In the genomic region with DNA sequence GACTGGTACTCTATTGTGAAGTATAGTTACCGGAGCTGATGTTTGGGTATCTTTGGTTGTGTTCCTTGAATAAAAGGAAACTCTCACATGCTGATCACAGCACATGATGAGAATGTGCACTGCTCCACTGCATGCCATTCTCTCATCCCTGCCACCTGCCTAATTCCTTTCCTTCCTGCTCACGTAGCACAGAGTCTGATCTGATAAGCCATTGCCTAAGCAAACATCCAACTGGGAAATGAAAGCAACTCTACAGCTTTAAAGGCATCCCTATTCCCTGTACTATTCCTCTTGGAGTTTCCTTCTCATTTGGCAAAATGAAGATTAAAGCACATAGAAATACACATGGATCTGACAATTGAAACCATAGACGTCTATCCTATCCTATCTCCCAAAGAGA, we compare ENCODE assay signal across 23 cellular contexts.
DNase-seq lines count a peak whose midpoint lies in the region; ATAC-seq and TF ChIP-seq lines count a peak whose summit lies in the region.
"Had no signal": no experiment of that assay in that cellular context is flagged by ENCODE, and none has a peak within 500 bp of the region (broad histone marks: within the 10 kb centered on the region; RNA-seq: fewer than 3 reads in every experiment).

No MANE protein-coding gene starts in this region.

- no peak overlapping the region for H3K9ac ChIP-seq in SK-N-SH

- TF ChIP-seq EP300 in SK-N-SH (IDR thresholded peaks at IDR 0.05; ENCODE audit: borderline replicate concordance in 1 of 2, low read depth in 1 of 2, low read length in 1 of 2) = no peak

- 10% methylated on average over 3 of the region's 3 CpGs for whole genome bisulfite sequencing in SK-N-SH (ENCODE audit: low lambda C conversion rate)

- TF ChIP-seq RAD21 in SK-N-SH (IDR thresholded peaks at IDR 0.05; ENCODE audit: low read length) = no peak

- no peaks in the 10 kb centered on the region for H4K20me1 ChIP-seq in SK-N-SH (ENCODE audit: insufficient read depth)

- DNase-seq in DMS153 (lab: John Stamatoyannopoulos, UW) (peak; percentile 34), DMS53 (lab: John Stamatoyannopoulos, UW) (peak; percentile 46), LoVo (ENCODE audit: low spot score) (peak; percentile 9), mucosa of descending colon (peak in 1 of 3 donors; percentile 5), putamen (ENCODE audit: low spot score) (no peak), left lung (no peak), SK-N-SH (no peak)
- DNase-seq: CD8-positive, alpha-beta memory T cell; DMS 273 treated with DMSO at 0.1 percent for 48 hours; GOT3; HCEC 1CT; MV-4-11; NCI-H1105; NCI-H1694 treated with DMSO at 0.1 percent for 48 hours; NCI-H2081 treated with DMSO at 0.1 percent for 48 hours; NCI-H345; NCI-H510A treated with DMSO at 0.1 percent for 48 hours; NCI-H774; PC-9; SJCRH30; T-cell had no signal

- no peak for TF ChIP-seq CTCF in mucosa of descending colon (IDR thresholded peaks at IDR 0.05)
- TF ChIP-seq CTCF in left lung (IDR thresholded peaks at IDR 0.05) = no peak
- TF ChIP-seq CTCF in SK-N-SH (IDR thresholded peaks at IDR 0.05) = no peak

- no peaks in the 10 kb centered on the region for H3K9me2 ChIP-seq in SK-N-SH

- H2AFZ ChIP-seq in SK-N-SH (ENCODE audit: low read depth) = no peak overlapping the region

- H3K79me2 ChIP-seq in SK-N-SH (ENCODE audit: insufficient read depth) = no peaks in the 10 kb centered on the region

- no peak overlapping the region for H3K4me2 ChIP-seq in SK-N-SH

- H3K4me3 ChIP-seq in mucosa of descending colon (no peak overlapping the region), left lung (no peak overlapping the region), SK-N-SH (ENCODE audit: low read depth in 2 of 2, low read length in 1 of 2) (no peak overlapping the region)

- POLR2A ChIA-PET in SK-N-SH (lab: Yijun Ruan, JAX) = no interaction called here

- H3K27me3 ChIP-seq in left lung (no peaks in the 10 kb centered on the region), SK-N-SH (ENCODE audit: insufficient read depth) (no peaks in the 10 kb centered on the region)
- H3K27me3 ChIP-seq: SJCRH30 had no signal

- H3K4me1 ChIP-seq in mucosa of descending colon (ENCODE audit: low read depth) (peaks cover 2% of the 10 kb centered on the region), left lung (no peaks in the 10 kb centered on the region), SK-N-SH (ENCODE audit: control insufficient read depth in 1 of 2, insufficient read depth in 2 of 2, low read depth in 1 of 2, low read length in 1 of 2) (no peaks in the 10 kb centered on the region)
- H3K4me1 ChIP-seq: SJCRH30 had no signal

- ATAC-seq in mucosa of descending colon (peak; percentile 67), left lung (no peak)
- ATAC-seq: Right ventricle myocardium inferior, T-cell had no signal

- H3K9me3 ChIP-seq in mucosa of descending colon (no peaks in the 10 kb centered on the region), left lung (peaks cover 0 to 18% of the 10 kb centered on the region in 2 donors), SK-N-SH (no peaks in the 10 kb centered on the region)
- H3K9me3 ChIP-seq: SJCRH30 had no signal

- no peaks in the 10 kb centered on the region for H3F3A ChIP-seq in SK-N-SH (replicated peaks; ENCODE audit: insufficient read depth)

- CTCF ChIA-PET in SK-N-SH (lab: Yijun Ruan, JAX) = no interaction called here

- H3K36me3 ChIP-seq in mucosa of descending colon (ENCODE audit: low read depth) = no peaks in the 10 kb centered on the region
- H3K36me3 ChIP-seq in left lung = no peaks in the 10 kb centered on the region
- H3K36me3 ChIP-seq in SK-N-SH (replicated peaks in 1 of 2; ENCODE audit: control insufficient read depth in 1 of 2, insufficient read depth in 2 of 2, low read length in 1 of 2) = no peaks in the 10 kb centered on the region
- H3K36me3 ChIP-seq: SJCRH30 had no signal

- H3K27ac ChIP-seq in left lung = no peak overlapping the region
- no peak overlapping the region for H3K27ac ChIP-seq in SK-N-SH (ENCODE audit: low read depth in 2 of 2, low read length in 1 of 2)
- H3K27ac ChIP-seq: C4-2B, PC-9, SJCRH30 had no signal

- intact Hi-C loops in mucosa of descending colon (cut with DNase I, micrococcal nuclease) = no loop called here
- intact Hi-C loops in left lung (cut with DNase I) = no loop called here

TF ChIP-seq in SK-N-SH, 30 proteins besides CTCF, POLR2A, EP300 and RAD21:
- no peak for TF ChIP-seq JUND (IDR thresholded peaks at IDR 0.05)
- TF ChIP-seq RCOR1 (IDR thresholded peaks at IDR 0.05; ENCODE audit: low read length) = no peak
- no peak for TF ChIP-seq TAF1 (IDR thresholded peaks at IDR 0.05; ENCODE audit: borderline replicate concordance, low read depth, low read length)
- TF ChIP-seq, protein P1, sequence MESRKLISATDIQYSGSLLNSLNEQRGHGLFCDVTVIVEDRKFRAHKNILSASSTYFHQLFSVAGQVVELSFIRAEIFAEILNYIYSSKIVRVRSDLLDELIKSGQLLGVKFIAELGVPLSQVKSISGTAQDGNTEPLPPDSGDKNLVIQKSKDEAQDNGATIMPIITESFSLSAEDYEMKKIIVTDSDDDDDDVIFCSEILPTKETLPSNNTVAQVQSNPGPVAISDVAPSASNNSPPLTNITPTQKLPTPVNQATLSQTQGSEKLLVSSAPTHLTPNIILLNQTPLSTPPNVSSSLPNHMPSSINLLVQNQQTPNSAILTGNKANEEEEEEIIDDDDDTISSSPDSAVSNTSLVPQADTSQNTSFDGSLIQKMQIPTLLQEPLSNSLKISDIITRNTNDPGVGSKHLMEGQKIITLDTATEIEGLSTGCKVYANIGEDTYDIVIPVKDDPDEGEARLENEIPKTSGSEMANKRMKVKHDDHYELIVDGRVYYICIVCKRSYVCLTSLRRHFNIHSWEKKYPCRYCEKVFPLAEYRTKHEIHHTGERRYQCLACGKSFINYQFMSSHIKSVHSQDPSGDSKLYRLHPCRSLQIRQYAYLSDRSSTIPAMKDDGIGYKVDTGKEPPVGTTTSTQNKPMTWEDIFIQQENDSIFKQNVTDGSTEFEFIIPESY (IDR thresholded peaks at IDR 0.05; ENCODE audit: borderline replicate concordance, low read depth) = no peak
- no peak for TF ChIP-seq EZH2phosphoT487 (IDR thresholded peaks at IDR 0.05; ENCODE audit: borderline replicate concordance, low read depth)
- TF ChIP-seq, protein P2, sequence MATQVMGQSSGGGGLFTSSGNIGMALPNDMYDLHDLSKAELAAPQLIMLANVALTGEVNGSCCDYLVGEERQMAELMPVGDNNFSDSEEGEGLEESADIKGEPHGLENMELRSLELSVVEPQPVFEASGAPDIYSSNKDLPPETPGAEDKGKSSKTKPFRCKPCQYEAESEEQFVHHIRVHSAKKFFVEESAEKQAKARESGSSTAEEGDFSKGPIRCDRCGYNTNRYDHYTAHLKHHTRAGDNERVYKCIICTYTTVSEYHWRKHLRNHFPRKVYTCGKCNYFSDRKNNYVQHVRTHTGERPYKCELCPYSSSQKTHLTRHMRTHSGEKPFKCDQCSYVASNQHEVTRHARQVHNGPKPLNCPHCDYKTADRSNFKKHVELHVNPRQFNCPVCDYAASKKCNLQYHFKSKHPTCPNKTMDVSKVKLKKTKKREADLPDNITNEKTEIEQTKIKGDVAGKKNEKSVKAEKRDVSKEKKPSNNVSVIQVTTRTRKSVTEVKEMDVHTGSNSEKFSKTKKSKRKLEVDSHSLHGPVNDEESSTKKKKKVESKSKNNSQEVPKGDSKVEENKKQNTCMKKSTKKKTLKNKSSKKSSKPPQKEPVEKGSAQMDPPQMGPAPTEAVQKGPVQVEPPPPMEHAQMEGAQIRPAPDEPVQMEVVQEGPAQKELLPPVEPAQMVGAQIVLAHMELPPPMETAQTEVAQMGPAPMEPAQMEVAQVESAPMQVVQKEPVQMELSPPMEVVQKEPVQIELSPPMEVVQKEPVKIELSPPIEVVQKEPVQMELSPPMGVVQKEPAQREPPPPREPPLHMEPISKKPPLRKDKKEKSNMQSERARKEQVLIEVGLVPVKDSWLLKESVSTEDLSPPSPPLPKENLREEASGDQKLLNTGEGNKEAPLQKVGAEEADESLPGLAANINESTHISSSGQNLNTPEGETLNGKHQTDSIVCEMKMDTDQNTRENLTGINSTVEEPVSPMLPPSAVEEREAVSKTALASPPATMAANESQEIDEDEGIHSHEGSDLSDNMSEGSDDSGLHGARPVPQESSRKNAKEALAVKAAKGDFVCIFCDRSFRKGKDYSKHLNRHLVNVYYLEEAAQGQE (IDR thresholded peaks at IDR 0.05; ENCODE audit: low read depth, low read length) = no peak
- no peak for TF ChIP-seq TCF12 (IDR thresholded peaks at IDR 0.05)
- TF ChIP-seq, protein P3, sequence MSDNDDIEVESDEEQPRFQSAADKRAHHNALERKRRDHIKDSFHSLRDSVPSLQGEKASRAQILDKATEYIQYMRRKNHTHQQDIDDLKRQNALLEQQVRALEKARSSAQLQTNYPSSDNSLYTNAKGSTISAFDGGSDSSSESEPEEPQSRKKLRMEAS (IDR thresholded peaks at IDR 0.05; ENCODE audit: low read depth) = no peak
- TF ChIP-seq NRF1 (IDR thresholded peaks at IDR 0.05; ENCODE audit: low read depth, low read length) = no peak
- no peak for TF ChIP-seq RXRA (IDR thresholded peaks at IDR 0.05; ENCODE audit: borderline replicate concordance, low read depth)
- TF ChIP-seq GABPA (IDR thresholded peaks at IDR 0.05; ENCODE audit: low read depth) = no peak

Comparison
In these comparisons a context has a peak if more than half of its experiments do, and no peak if none do; other contexts are left out.
1. DNase-seq: peak in DMS153 (single experiment), DMS53 (single experiment) and LoVo (single experiment); none in putamen (single experiment), left lung (0 of 2) and SK-N-SH (single experiment).